In the genomic region with DNA sequence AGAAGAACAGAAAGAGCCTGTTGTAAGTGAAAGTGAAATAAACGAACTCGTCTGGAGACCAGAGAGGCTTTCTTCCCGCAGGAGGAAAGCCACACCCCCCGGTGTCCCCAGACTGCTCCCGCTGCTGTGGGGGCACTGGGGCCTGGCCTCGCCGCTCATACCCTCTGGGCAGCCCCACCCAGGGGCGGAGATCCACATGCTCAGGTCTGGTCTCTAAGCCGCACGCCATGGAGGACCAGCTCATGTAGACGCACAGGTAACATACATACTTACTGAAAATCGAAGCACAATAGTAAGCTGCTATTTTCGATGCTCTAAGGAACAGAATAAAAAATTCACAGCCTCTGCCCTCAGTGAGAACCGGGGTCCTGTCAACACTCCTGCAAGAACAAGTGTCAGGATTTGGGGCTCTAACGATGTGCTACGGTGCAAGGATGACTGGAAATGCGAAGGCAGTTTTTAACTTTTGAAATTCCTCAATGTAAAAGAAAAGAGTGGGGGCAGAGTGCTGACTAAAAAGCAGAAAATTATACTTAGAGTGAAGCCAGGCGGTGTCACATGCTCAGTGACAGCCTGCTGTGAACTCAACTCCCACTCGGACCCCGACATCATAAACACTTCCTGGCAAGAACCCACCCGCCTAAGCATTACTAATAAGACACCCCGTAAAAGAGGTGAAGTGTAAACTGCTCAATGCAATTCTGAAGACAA, we compare ENCODE assay signal across 9 cellular contexts.
A peak's percentile ranks its signal among the peaks of the same experiment; 100 is the strongest.
DNase-seq lines count a peak whose midpoint lies in the region; ATAC-seq and TF ChIP-seq lines count a peak whose summit lies in the region.
"Had no signal": no experiment of that assay in that cellular context is flagged by ENCODE, and none has a peak within 500 bp of the region (broad histone marks: within the 10 kb centered on the region; RNA-seq: fewer than 3 reads in every experiment).

No MANE protein-coding gene starts in this region.

- no peaks in the 10 kb centered on the region for H3K4me1 Mint-ChIP-seq in HFFc6 (ENCODE audit: low read depth)
- H3K4me1 Mint-ChIP-seq in stimulated activated memory B cell treated with anti-CD40 and anti-IgM and Interleukin-4, amounts not matched to agents 10 μg/mL and 1 μg/mL and 100 μg/mL, for 72 hours, result peaks cover 65% of the 10 kb centered on the region

- H3K4me3 ChIP-seq in testis, result no peak overlapping the region

- H3K36me3 Mint-ChIP-seq in HFFc6 (ENCODE audit: low read depth), result peaks cover 2% of the 10 kb centered on the region; the same call in 1 of the 2 replicates
- peaks cover 15% of the 10 kb centered on the region for H3K36me3 Mint-ChIP-seq in stimulated activated memory B cell treated with anti-CD40 and anti-IgM and Interleukin-4, amounts not matched to agents 10 μg/mL and 1 μg/mL and 100 μg/mL, for 72 hours

- no peaks in the 10 kb centered on the region for H3K4me1 ChIP-seq in testis

- DNase-seq in HFFc6 (no peak), fibroblast of peridontal ligament (ENCODE audit: extremely low read depth) (peak; percentile 11), COLO668 (lab: John Stamatoyannopoulos, UW; ENCODE audit: unreplicated experiment) (no peak), testis (no peak)
- DNase-seq in effector CD8-positive, alpha-beta T cell (lab: John Stamatoyannopoulos, UW), result no peak
- DNase-seq: SK-N-SH had no signal

- intact Hi-C loops in testis (cut with DNase I; ENCODE audit: low total_unique reads), result no loop called here

- H3K4me3 Mint-ChIP-seq in HFFc6, result peak overlapping the region; percentile 80; the same call in 1 of the 2 replicates
- peak overlapping the region; percentile 96 for H3K4me3 Mint-ChIP-seq in stimulated activated memory B cell treated with anti-CD40 and anti-IgM and Interleukin-4, amounts not matched to agents 10 μg/mL and 1 μg/mL and 100 μg/mL, for 72 hours

- no peaks in the 10 kb centered on the region for H3K9me3 ChIP-seq in testis
- H3K9me3 ChIP-seq: SK-N-SH had no signal

- ATAC-seq in activated CD4-positive, CD25-positive, alpha-beta regulatory T cell treated with anti-CD3 and anti-CD28 coated beads, Interleukin-2, amount 50 U/mL, for 24 hours, result peak; percentile 42 to 50
- peak; percentile 83 for ATAC-seq in stimulated activated memory B cell treated with anti-CD40 and anti-IgM and Interleukin-4, amounts not matched to agents 10 μg/mL and 1 μg/mL and 100 μg/mL, for 72 hours
- ATAC-seq in HG03280 (IDR thresholded peaks at IDR 0.05; ENCODE audit: unreplicated experiment), result no peak

- no peak overlapping the region for H3K27ac ChIP-seq in testis

- H3K27me3 Mint-ChIP-seq in HFFc6 (ENCODE audit: insufficient read depth), result no peaks in the 10 kb centered on the region
- no peaks in the 10 kb centered on the region for H3K27me3 Mint-ChIP-seq in stimulated activated memory B cell treated with anti-CD40 and anti-IgM and Interleukin-4, amounts not matched to agents 10 μg/mL and 1 μg/mL and 100 μg/mL, for 72 hours

- H3K9me3 Mint-ChIP-seq in HFFc6, result no peaks in the 10 kb centered on the region
- H3K9me3 Mint-ChIP-seq in stimulated activated memory B cell treated with anti-CD40 and anti-IgM and Interleukin-4, amounts not matched to agents 10 μg/mL and 1 μg/mL and 100 μg/mL, for 72 hours, result no peaks in the 10 kb centered on the region

- H3K36me3 ChIP-seq in testis (ENCODE audit: low read depth, missing control alignments), result no peaks in the 10 kb centered on the region

- no peaks in the 10 kb centered on the region for H3K27me3 ChIP-seq in testis

- no peak overlapping the region; the same call in 1 of the 2 replicates for H3K27ac Mint-ChIP-seq in HFFc6
- peak overlapping the region; percentile 89 for H3K27ac Mint-ChIP-seq in stimulated activated memory B cell treated with anti-CD40 and anti-IgM and Interleukin-4, amounts not matched to agents 10 μg/mL and 1 μg/mL and 100 μg/mL, for 72 hours

- TF ChIP-seq CTCF in HFFc6 (IDR thresholded peaks at IDR 0.05) (no peak), testis (IDR thresholded peaks at IDR 0.05) (no peak)

- WGBS in testis, 2 donors, result 77 to 80% methylated on average over 22 of the region's 22 CpGs

- TF ChIP-seq POLR2A in testis (IDR thresholded peaks at IDR 0.05), result no peak
